17 cellular contexts compared by ENCODE assay signal in genomic region chr6:119280080-119280479, GRCh38.
DNase-seq lines count a peak whose midpoint lies in the region; ATAC-seq, FAIRE-seq and TF ChIP-seq lines count a peak whose summit lies in the region.
"Had no signal": no experiment of that assay in that cellular context is flagged by ENCODE, and none has a peak within 500 bp of the region (broad histone marks: within the 10 kb centered on the region; RNA-seq: fewer than 3 reads in every experiment).

No MANE protein-coding gene starts in this region.

- FAIRE-seq in small intestine (lab: Jason Lieb, UNC) = no peak
- FAIRE-seq: GM12878 had no signal

- POLR2A ChIA-PET in HCT116 (lab: Charles Lee) = no interaction called here

- no peaks in the 10 kb centered on the region; a peak in 1 of 4 replicates for H3K36me3 ChIP-seq in HCT116 (ENCODE audit: control insufficient read depth in 1 of 2, insufficient read depth in 2 of 2, low read length in 2 of 2)
- peaks cover 0 to 2% of the 10 kb centered on the region in 2 donors for H3K36me3 ChIP-seq in small intestine (ENCODE audit: control insufficient read depth in 2 of 2, insufficient read depth in 2 of 2, low read length in 2 of 2)
- H3K36me3 ChIP-seq: BLaER1 had no signal

- RAD21 ChIA-PET in HCT116 (lab: Charles Lee; ENCODE audit: low non-redundant PET in 1 of 2, low total read pairs in 2 of 2, uncharacterized antibody in 2 of 2, unreplicated experiment in 2 of 2) = no interaction called here

- H3K9ac ChIP-seq in HCT116 (ENCODE audit: low read length) = no peak overlapping the region
- H3K9ac ChIP-seq: BLaER1 had no signal

- H3K4me3 ChIP-seq in HCT116 (replicated peaks in 1 of 2; ENCODE audit: low read depth in 1 of 2, low read length in 2 of 2) (no peak overlapping the region), small intestine (ENCODE audit: low read depth in 1 of 2, low read length in 2 of 2) (no peak overlapping the region)
- H3K4me3 ChIP-seq: BLaER1, GM12878 had no signal

- H3K36me3 Mint-ChIP-seq in activated T-cell treated with anti-CD3 and anti-CD28 coated beads, Interleukin-2, amount 50 U/mL, for 72 hours (ENCODE audit: insufficient read depth in 2 of 2) = peaks cover 4 to 6% of the 10 kb centered on the region in 2 donors
- no peaks in the 10 kb centered on the region for H3K36me3 Mint-ChIP-seq in chondrocyte (ENCODE audit: low read depth)

- H3K4me2 ChIP-seq in HCT116 (ENCODE audit: low read length) = no peak overlapping the region
- H3K4me2 ChIP-seq: BLaER1 had no signal

- no peak overlapping the region for H3K4me3 Mint-ChIP-seq in activated T-cell treated with anti-CD3 and anti-CD28 coated beads, Interleukin-2, amount 50 U/mL, for 72 hours
- H3K4me3 Mint-ChIP-seq in chondrocyte (ENCODE audit: unreplicated experiment) = no peak overlapping the region
- H3K4me3 Mint-ChIP-seq: CD14-positive monocyte; CD4-positive, alpha-beta memory T cell had no signal

- no peaks in the 10 kb centered on the region for H4K20me1 ChIP-seq in HCT116 (ENCODE audit: insufficient read depth)
- H4K20me1 ChIP-seq: BLaER1 had no signal

- no peaks in the 10 kb centered on the region for H3K27me3 ChIP-seq in HCT116 (ENCODE audit: insufficient read depth, low read length)
- H3K27me3 ChIP-seq in small intestine (ENCODE audit: control insufficient read depth in 2 of 2, insufficient read depth in 2 of 2, low read length in 2 of 2) = no peaks in the 10 kb centered on the region
- H3K27me3 ChIP-seq: BLaER1 had no signal

- 97 to 100% (median 97%) methylated on average over 1 of the region's 1 CpG for WGBS in small intestine, 3 donors

- CTCF ChIA-PET in HCT116 (lab: Charles Lee) = no interaction called here

- peaks cover 14 to 25% of the 10 kb centered on the region in 2 experiments; a peak in 3 of 4 replicates for H3K4me1 ChIP-seq in HCT116 (ENCODE audit: control insufficient read depth in 1 of 2, insufficient read depth in 2 of 2, low read length in 2 of 2)
- H3K4me1 ChIP-seq in small intestine (ENCODE audit: control insufficient read depth in 2 of 2, insufficient read depth in 1 of 2, low read depth in 1 of 2, low read length in 1 of 2) = peaks cover 0 to 2% of the 10 kb centered on the region in 2 donors
- H3K4me1 ChIP-seq: BLaER1 had no signal

- TF ChIP-seq CTCF in HCT116 (IDR thresholded peaks at IDR 0.05 in 2 of 3, conservative IDR thresholded peaks at IDR 0.05 in 1 of 3; ENCODE audit: borderline replicate concordance in 1 of 3, insufficient read depth in 1 of 3, low read depth in 2 of 3, low read length in 2 of 3) (no peak), chondrocyte (IDR thresholded peaks at IDR 0.05) (no peak)

- no peaks in the 10 kb centered on the region for H3K27me3 Mint-ChIP-seq in activated T-cell treated with anti-CD3 and anti-CD28 coated beads, Interleukin-2, amount 50 U/mL, for 72 hours (ENCODE audit: low read depth)
- no peaks in the 10 kb centered on the region for H3K27me3 Mint-ChIP-seq in chondrocyte (ENCODE audit: low read depth)
- H3K27me3 Mint-ChIP-seq: CD4-positive, alpha-beta memory T cell had no signal

- no TSS peak for BruUV-seq in HCT116 (replicated peaks; lab: Mats Ljungman, UMichigan)

- peak overlapping the region; percentile 12 for H3K27ac Mint-ChIP-seq in activated T-cell treated with anti-CD3 and anti-CD28 coated beads, Interleukin-2, amount 50 U/mL, for 72 hours
- H3K27ac Mint-ChIP-seq in chondrocyte (ENCODE audit: unreplicated experiment) = peak overlapping the region; percentile 80
- H3K27ac Mint-ChIP-seq: CD4-positive, alpha-beta memory T cell had no signal

- intact Hi-C loops in HCT116 (cut with micrococcal nuclease) = no loop called here

- peak overlapping the region; percentile 47; the same call in 1 of the 2 replicates for H3K27ac ChIP-seq in HCT116 (ENCODE audit: low read depth, low read length)
- no peak overlapping the region for H3K27ac ChIP-seq in small intestine (ENCODE audit: low read depth in 1 of 2, low read length in 1 of 2)
- H3K27ac ChIP-seq: BLaER1 had no signal

- H3K9me3 Mint-ChIP-seq in activated T-cell treated with anti-CD3 and anti-CD28 coated beads, Interleukin-2, amount 50 U/mL, for 72 hours = no peaks in the 10 kb centered on the region
- H3K9me3 Mint-ChIP-seq in chondrocyte (ENCODE audit: low read depth) = peaks cover 2% of the 10 kb centered on the region

- H3K9me2 ChIP-seq in HCT116 (ENCODE audit: insufficient read depth) = no peaks in the 10 kb centered on the region

- H3K79me2 ChIP-seq in HCT116 (ENCODE audit: insufficient read depth, low read length) = no peaks in the 10 kb centered on the region

- TF ChIP-seq POLR2A in HCT116 (IDR thresholded peaks at IDR 0.05; ENCODE audit: borderline replicate concordance, extremely low read depth, insufficient read depth, insufficient read length) = no peak

- no peak overlapping the region for H2AFZ ChIP-seq in HCT116 (ENCODE audit: low read depth, low read length, poor library complexity, severe bottlenecking)

- peaks cover 7% of the 10 kb centered on the region for H3K4me1 Mint-ChIP-seq in activated T-cell treated with anti-CD3 and anti-CD28 coated beads, Interleukin-2, amount 50 U/mL, for 72 hours (ENCODE audit: low read depth)
- H3K4me1 Mint-ChIP-seq in chondrocyte (ENCODE audit: low read depth) = peaks cover 15% of the 10 kb centered on the region
- H3K4me1 Mint-ChIP-seq: CD14-positive monocyte had no signal

- DNase-seq in activated T-cell treated with anti-CD3 and anti-CD28 coated beads, Interleukin-2, amount 50 U/mL, for 72 hours = no peak
- DNase-seq in activated T-cell treated with anti-CD3 and anti-CD28 coated beads, Interleukin-2, amount 50 U/mL, for 48 hours = no peak
- DNase-seq in HCT116 (ENCODE audit: low read depth, low spot score) (no peak), chondrocyte (ENCODE audit: low spot score) (no peak), small intestine (peak; percentile 34), NCI-H524 (lab: John Stamatoyannopoulos, UW) (no peak), NCI-H345 (lab: John Stamatoyannopoulos, UW) (no peak)
- DNase-seq: ACHN; CD4-positive, alpha-beta memory T cell; DMS53; DND-41; EL; GOT3; H7 had no signal

- ATAC-seq in activated T-cell treated with anti-CD3 and anti-CD28 coated beads, Interleukin-2, amount 50 U/mL, for 72 hours (replicated peaks in 1 of 2) = no peak
- no peak for ATAC-seq in HCT116

- no peak for TF ChIP-seq RAD21 in HCT116 (IDR thresholded peaks at IDR 0.05; ENCODE audit: low read depth)

- H3K9me3 ChIP-seq in HCT116 (ENCODE audit: control insufficient read depth in 1 of 2, insufficient read depth in 1 of 2, low read depth in 1 of 2, low read length in 2 of 2) = no peaks in the 10 kb centered on the region
- H3K9me3 ChIP-seq in small intestine (ENCODE audit: control insufficient read depth, low read depth) = no peaks in the 10 kb centered on the region
- H3K9me3 ChIP-seq: BLaER1 had no signal

TF ChIP-seq in HCT116, 20 proteins besides CTCF, POLR2A, EP300 and RAD21 (continues in another document):
- no peak for TF ChIP-seq ELF1 (IDR thresholded peaks at IDR 0.05; ENCODE audit: borderline replicate concordance, low read depth)
- TF ChIP-seq SRF (IDR thresholded peaks at IDR 0.05; ENCODE audit: low read depth) = no peak
- TF ChIP-seq, protein P1, sequence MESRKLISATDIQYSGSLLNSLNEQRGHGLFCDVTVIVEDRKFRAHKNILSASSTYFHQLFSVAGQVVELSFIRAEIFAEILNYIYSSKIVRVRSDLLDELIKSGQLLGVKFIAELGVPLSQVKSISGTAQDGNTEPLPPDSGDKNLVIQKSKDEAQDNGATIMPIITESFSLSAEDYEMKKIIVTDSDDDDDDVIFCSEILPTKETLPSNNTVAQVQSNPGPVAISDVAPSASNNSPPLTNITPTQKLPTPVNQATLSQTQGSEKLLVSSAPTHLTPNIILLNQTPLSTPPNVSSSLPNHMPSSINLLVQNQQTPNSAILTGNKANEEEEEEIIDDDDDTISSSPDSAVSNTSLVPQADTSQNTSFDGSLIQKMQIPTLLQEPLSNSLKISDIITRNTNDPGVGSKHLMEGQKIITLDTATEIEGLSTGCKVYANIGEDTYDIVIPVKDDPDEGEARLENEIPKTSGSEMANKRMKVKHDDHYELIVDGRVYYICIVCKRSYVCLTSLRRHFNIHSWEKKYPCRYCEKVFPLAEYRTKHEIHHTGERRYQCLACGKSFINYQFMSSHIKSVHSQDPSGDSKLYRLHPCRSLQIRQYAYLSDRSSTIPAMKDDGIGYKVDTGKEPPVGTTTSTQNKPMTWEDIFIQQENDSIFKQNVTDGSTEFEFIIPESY (IDR thresholded peaks at IDR 0.05; ENCODE audit: extremely low read depth, insufficient replicate concordance, low read length) = no peak
- TF ChIP-seq, protein P2, sequence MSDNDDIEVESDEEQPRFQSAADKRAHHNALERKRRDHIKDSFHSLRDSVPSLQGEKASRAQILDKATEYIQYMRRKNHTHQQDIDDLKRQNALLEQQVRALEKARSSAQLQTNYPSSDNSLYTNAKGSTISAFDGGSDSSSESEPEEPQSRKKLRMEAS (IDR thresholded peaks at IDR 0.05) = no peak
- TF ChIP-seq SP1 (IDR thresholded peaks at IDR 0.05; ENCODE audit: low read depth) = no peak
- no peak for TF ChIP-seq YY1 (IDR thresholded peaks at IDR 0.05; ENCODE audit: extremely low read depth, insufficient replicate concordance, low read depth, low read length)
- no peak for TF ChIP-seq ATF3 (IDR thresholded peaks at IDR 0.05)
- no peak for TF ChIP-seq JUND (IDR thresholded peaks at IDR 0.05)
